ENCODE assay signal across 9 cellular contexts in the genomic region with DNA sequence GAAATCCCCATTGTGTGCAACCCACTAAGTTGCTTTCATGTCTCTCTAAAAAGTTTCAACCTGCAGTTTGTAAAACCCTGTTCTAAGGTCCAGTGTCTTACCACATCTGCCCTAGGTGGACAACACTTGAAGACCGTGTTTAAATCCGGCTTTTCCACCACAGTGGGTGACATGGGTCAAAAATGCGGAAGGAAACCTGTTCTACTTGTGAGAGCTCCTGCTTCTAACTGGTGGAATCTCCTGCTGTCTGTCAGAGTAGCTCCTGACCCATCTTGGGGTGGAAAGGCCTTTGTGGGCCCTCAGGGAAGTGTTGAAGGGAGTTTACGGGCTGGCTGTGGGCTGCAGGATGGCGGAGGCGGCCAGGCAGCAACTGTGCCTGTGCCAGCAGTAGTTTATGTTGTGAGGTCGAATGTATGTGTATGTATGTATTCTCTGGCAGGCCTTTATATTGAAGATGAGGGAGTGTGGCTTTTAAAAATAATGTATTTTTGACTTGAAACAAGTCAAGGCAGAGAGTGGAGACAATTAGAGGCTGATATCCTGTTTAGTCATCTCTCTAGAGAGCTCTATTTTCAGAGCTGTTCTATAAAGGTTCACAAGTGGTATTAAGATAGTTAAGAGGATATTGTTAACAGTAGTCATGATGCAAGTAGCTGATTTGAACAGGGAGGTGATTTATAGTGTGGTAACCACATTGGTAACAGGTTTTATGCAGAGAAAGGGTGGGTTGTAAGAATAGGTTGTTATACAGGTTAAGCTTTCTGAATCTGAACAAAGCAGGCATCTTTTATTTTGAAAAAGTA.
DNase-seq lines count a peak whose midpoint lies in the region; ATAC-seq, FAIRE-seq and TF ChIP-seq lines count a peak whose summit lies in the region.
"Had no signal": no experiment of that assay in that cellular context is flagged by ENCODE, and none has a peak within 500 bp of the region (broad histone marks: within the 10 kb centered on the region; RNA-seq: fewer than 3 reads in every experiment).

No MANE protein-coding gene starts in this region.

- no peak overlapping the region for H3K4me3 ChIP-seq in lower lobe of right lung

- no peaks in the 10 kb centered on the region for H3K36me3 ChIP-seq in lower lobe of right lung

- H3K36me3 Mint-ChIP-seq in activated T-cell treated with anti-CD3 and anti-CD28 coated beads, Interleukin-2, amount 50 U/mL, for 4 hours (ENCODE audit: insufficient read depth): peaks cover 22% of the 10 kb centered on the region

- no peaks in the 10 kb centered on the region for H3K9me3 ChIP-seq in lower lobe of right lung

- H3K4me1 Mint-ChIP-seq in activated T-cell treated with anti-CD3 and anti-CD28 coated beads, Interleukin-2, amount 50 U/mL, for 4 hours (ENCODE audit: low read depth): peaks cover 24% of the 10 kb centered on the region

- no peak for DNase-seq in GM12891 (ENCODE audit: insufficient read length, low spot score)
- peak; percentile 84 for DNase-seq in LHCN-M2 (ENCODE audit: low read depth)
- DNase-seq in activated T-cell treated with anti-CD3 and anti-CD28 coated beads, Interleukin-2, amount 50 U/mL, for 4 hours: no peak
- no peak for DNase-seq in lower lobe of right lung
- DNase-seq in nucleus accumbens (lab: John Stamatoyannopoulos, UW): no peak
- DNase-seq in posterior cingulate gyrus: no peak
- DNase-seq in AML-193 (lab: John Stamatoyannopoulos, UW): no peak

- 0 out of 2 replicates have a peak, but pooled peaks have one; percentile 8 for TF ChIP-seq POLR2A in GM12891 (IDR thresholded peaks at IDR 0.05; ENCODE audit: low read depth, low read length)

- FAIRE-seq in GM12891 (lab: Jason Lieb, UNC): peak; percentile 87

- no peak for TF ChIP-seq CTCF in lower lobe of right lung (IDR thresholded peaks at IDR 0.05)

- no peaks in the 10 kb centered on the region for H3K27me3 Mint-ChIP-seq in activated T-cell treated with anti-CD3 and anti-CD28 coated beads, Interleukin-2, amount 50 U/mL, for 4 hours (ENCODE audit: low read depth)

- no peak overlapping the region for H3K4me3 Mint-ChIP-seq in activated T-cell treated with anti-CD3 and anti-CD28 coated beads, Interleukin-2, amount 50 U/mL, for 4 hours
- H3K4me3 Mint-ChIP-seq: neural crest cell had no signal

- H3K27me3 ChIP-seq in lower lobe of right lung (ENCODE audit: low read depth): no peaks in the 10 kb centered on the region

- H3K9me3 Mint-ChIP-seq in activated T-cell treated with anti-CD3 and anti-CD28 coated beads, Interleukin-2, amount 50 U/mL, for 4 hours: no peaks in the 10 kb centered on the region
- H3K9me3 Mint-ChIP-seq: neural crest cell had no signal

- peaks cover 56% of the 10 kb centered on the region for H3K4me1 ChIP-seq in lower lobe of right lung

- intact Hi-C loops in lower lobe of right lung (cut with DNase I): no loop called here
- intact Hi-C loops in posterior cingulate gyrus (cut with DNase I): no loop called here

- ATAC-seq in GM21619 (IDR thresholded peaks at IDR 0.05; ENCODE audit: unreplicated experiment) (peak; percentile 73), lower lobe of right lung (peak; percentile 56 to 61)
- peak; percentile 81 to 88 for ATAC-seq in activated T-cell treated with anti-CD3 and anti-CD28 coated beads, Interleukin-2, amount 50 U/mL, for 4 hours

- peak overlapping the region; percentile 57 for H3K27ac ChIP-seq in lower lobe of right lung

TF ChIP-seq in GM12891, 5 proteins besides CTCF, POLR2A, EP300 and RAD21:
- TF ChIP-seq POU2F2 (IDR thresholded peaks at IDR 0.05; ENCODE audit: low read depth, low read length) (0 out of 2 replicates have a peak, but pooled peaks have one; percentile 4), TAF1 (IDR thresholded peaks at IDR 0.05; ENCODE audit: low read depth, low read length) (no peak), POLR2AphosphoS5 (IDR thresholded peaks at IDR 0.05; ENCODE audit: low read depth, low read length) (peak; percentile 40; the same call in 1 of the 2 replicates), PAX5 (IDR thresholded peaks at IDR 0.05; ENCODE audit: insufficient read depth, low read length, severe bottlenecking) (no peak), SPI1 (IDR thresholded peaks at IDR 0.05; ENCODE audit: low read depth, low read length) (no peak)
